In the genomic region with DNA sequence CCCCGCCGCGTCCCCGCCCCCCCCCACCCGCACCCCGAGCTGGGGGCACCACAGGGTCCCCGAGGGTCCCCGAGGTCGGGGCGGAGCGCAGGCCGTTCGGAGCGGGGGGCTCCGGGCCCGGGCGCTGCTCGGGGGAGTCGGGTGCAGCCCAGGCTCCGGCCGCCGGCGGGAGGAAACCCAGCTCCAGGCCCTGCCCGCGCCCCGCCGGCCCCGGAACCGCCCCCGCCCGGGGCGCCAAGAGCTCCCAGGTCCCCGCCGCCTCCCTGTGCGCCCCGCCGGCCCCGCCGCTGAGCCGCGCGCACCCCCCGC, we compare ENCODE assay signal across 10 cellular contexts. TPM values are rescaled to one million over a fixed set of nuclear protein-coding genes. Genes with fewer than 3 reads are reported as not detected.
DNase-seq lines count a peak whose midpoint lies in the region; TF ChIP-seq lines count a peak whose summit lies in the region.
"Had no signal": no experiment of that assay in that cellular context is flagged by ENCODE, and none has a peak within 500 bp of the region (broad histone marks: within the 10 kb centered on the region; RNA-seq: fewer than 3 reads in every experiment).

No MANE protein-coding gene starts in this region.

- no peak for DNase-seq in GM12865 (ENCODE audit: low read depth)
- no peak for DNase-seq in endodermal cell
- DNase-seq in osteocyte (ENCODE audit: extremely low spot score, unreplicated experiment), result no peak
- DNase-seq in NCI-H2227 treated with DMSO at 0.1 percent for 48 hours (lab: John Stamatoyannopoulos, UW), result no peak
- no peak for DNase-seq in MV-4-11 (lab: John Stamatoyannopoulos, UW)
- DNase-seq in stimulated activated naive CD4-positive, alpha-beta T cell (lab: John Stamatoyannopoulos, UW), result no peak
- DNase-seq: NCI-H2029 treated with DMSO at 0.1 percent for 48 hours had no signal

- no peaks in the 10 kb centered on the region for H3K36me3 ChIP-seq in HUES64 (ENCODE audit: insufficient read depth, low read length)
- no peaks in the 10 kb centered on the region for H3K36me3 ChIP-seq in endodermal cell (ENCODE audit: control insufficient read depth, insufficient read depth, low read length)
- no peaks in the 10 kb centered on the region for H3K36me3 ChIP-seq in skeletal muscle satellite cell (ENCODE audit: insufficient read depth, low read length)
- H3K36me3 ChIP-seq: thyroid gland had no signal

- WGBS in HUES64, result under 1% methylated on average over 37 of the region's 43 CpGs
- WGBS in endodermal cell (ENCODE audit: insufficient coverage in 1 of 2, insufficient read length in 1 of 2), 2 experiments, result 0% methylated on average over 4 to 35 of the region's 43 CpGs

- H3K27ac ChIP-seq in HUES64 (ENCODE audit: low read depth, low read length) (no peak overlapping the region), endodermal cell (ENCODE audit: low read depth, low read length) (no peak overlapping the region)

- H3K9me3 Mint-ChIP-seq in endodermal cell (peaks cover 8% of the 10 kb centered on the region), osteocyte (ENCODE audit: unreplicated experiment) (no peaks in the 10 kb centered on the region)

- TF ChIP-seq CTCF in GM12865 (IDR thresholded peaks at IDR 0.05; ENCODE audit: insufficient read depth, low read depth, low read length, missing control alignments) (no peak), endodermal cell (conservative IDR thresholded peaks at IDR 0.05) (no peak), osteocyte (IDR thresholded peaks at IDR 0.05) (no peak)

- H3K27me3 ChIP-seq in HUES64 (ENCODE audit: insufficient read depth, low read length), result peaks cover 53% of the 10 kb centered on the region
- H3K27me3 ChIP-seq in endodermal cell (ENCODE audit: control insufficient read depth, insufficient read depth, low read length, poor library complexity, severe bottlenecking), result peaks cover 45% of the 10 kb centered on the region
- H3K27me3 ChIP-seq in skeletal muscle satellite cell (ENCODE audit: control insufficient read depth, insufficient read depth, low read length), result peaks cover 28% of the 10 kb centered on the region
- H3K27me3 ChIP-seq: thyroid gland had no signal

- H3K4me1 ChIP-seq in HUES64 (ENCODE audit: insufficient read depth, low read length) (peaks cover 29% of the 10 kb centered on the region), endodermal cell (ENCODE audit: control insufficient read depth, insufficient read depth, low read length) (no peaks in the 10 kb centered on the region), skeletal muscle satellite cell (ENCODE audit: control insufficient read depth, insufficient read depth, low read length) (peaks cover 7% of the 10 kb centered on the region)

- H3K36me3 Mint-ChIP-seq in endodermal cell (ENCODE audit: low read depth) (peaks cover 4% of the 10 kb centered on the region), osteocyte (ENCODE audit: unreplicated experiment) (no peaks in the 10 kb centered on the region)

- peaks cover 52% of the 10 kb centered on the region for H3K27me3 Mint-ChIP-seq in endodermal cell (ENCODE audit: insufficient read depth)
- H3K27me3 Mint-ChIP-seq in osteocyte (ENCODE audit: unreplicated experiment), result peaks cover 11% of the 10 kb centered on the region

- H3K4me1 Mint-ChIP-seq in endodermal cell, result peaks cover 6% of the 10 kb centered on the region
- peaks cover 32% of the 10 kb centered on the region for H3K4me1 Mint-ChIP-seq in osteocyte (ENCODE audit: unreplicated experiment)

- no peak overlapping the region for H3K27ac Mint-ChIP-seq in endodermal cell
- H3K27ac Mint-ChIP-seq in osteocyte (ENCODE audit: unreplicated experiment), result no peak overlapping the region

- H3K4me3 ChIP-seq in GM12865 (ENCODE audit: low read depth, low read length) (peak overlapping the region; percentile 29), HUES64 (ENCODE audit: low read length) (peak overlapping the region; percentile 22; the same call in 1 of the 2 replicates), endodermal cell (ENCODE audit: low read length) (no peak overlapping the region), skeletal muscle satellite cell (ENCODE audit: low read length) (peak overlapping the region; percentile 55)

- H3K9ac ChIP-seq in HUES64 (ENCODE audit: low read depth, low read length), result no peak overlapping the region
- H3K9ac ChIP-seq in endodermal cell (ENCODE audit: extremely low read depth, low read length, poor library complexity, severe bottlenecking), result no peak overlapping the region
- no peak overlapping the region for H3K9ac ChIP-seq in skeletal muscle satellite cell (ENCODE audit: low read depth, low read length)

- H3K4me2 ChIP-seq in skeletal muscle satellite cell (ENCODE audit: low read length), result peak overlapping the region; percentile 68

- peak overlapping the region; percentile 54 for H3K4me3 Mint-ChIP-seq in endodermal cell
- no peak overlapping the region for H3K4me3 Mint-ChIP-seq in osteocyte (ENCODE audit: unreplicated experiment)

- peaks cover 5% of the 10 kb centered on the region; the same call in 1 of the 2 replicates for H3K9me3 ChIP-seq in HUES64 (ENCODE audit: insufficient read depth, low read depth, low read length)
- H3K9me3 ChIP-seq in endodermal cell (ENCODE audit: control insufficient read depth, low read length), result no peaks in the 10 kb centered on the region
- H3K9me3 ChIP-seq in skeletal muscle satellite cell (replicated peaks; ENCODE audit: low read length), result no peaks in the 10 kb centered on the region
- H3K9me3 ChIP-seq: thyroid gland had no signal

RNA-seq across cellular contexts. Expression of a gene that starts 33.2 kb away (rescaled TPM):
- 2.3 TPM for polyA plus RNA-seq in HUES64 (2013, experiment 1 of 2)
- 3.7 TPM for polyA plus RNA-seq in HUES64 (2013, experiment 2 of 2)
- total RNA-seq in endodermal cell (10 to 100 TPM; 14.7 to 16.9 TPM), osteocyte (0.78 and 1.2 TPM in 2 replicates)
- 4.1 TPM for polyA plus RNA-seq in endodermal cell (2013, experiment 1 of 2)
- polyA plus RNA-seq in endodermal cell (2013, experiment 2 of 2), result 4.6 TPM
- total RNA-seq in skeletal muscle satellite cell (2012; rRNA removed), result 1.8 and 3.5 TPM in 2 replicates

RNA-seq across cellular contexts. Expression of a gene that starts 59.9 kb away (rescaled TPM):
- polyA plus RNA-seq in HUES64 (2013, experiment 1 of 2), result 18.2 TPM
- polyA plus RNA-seq in HUES64 (2013, experiment 2 of 2), result 16.5 TPM
- 10 to 100 TPM in 1 of 2 donors, 1 to 10 TPM in 1; 8.3 to 11.0 TPM for total RNA-seq in endodermal cell
- 6.8 TPM for polyA plus RNA-seq in endodermal cell (2013, experiment 1 of 2)
- polyA plus RNA-seq in endodermal cell (2013, experiment 2 of 2), result 7.6 TPM
- 7.4 and 24.5 TPM in 2 replicates for total RNA-seq in skeletal muscle satellite cell (2012; rRNA removed)
- total RNA-seq in osteocyte, result 18.5 and 19.6 TPM in 2 replicates
